28 cellular contexts compared by ENCODE assay signal in the genomic region with DNA sequence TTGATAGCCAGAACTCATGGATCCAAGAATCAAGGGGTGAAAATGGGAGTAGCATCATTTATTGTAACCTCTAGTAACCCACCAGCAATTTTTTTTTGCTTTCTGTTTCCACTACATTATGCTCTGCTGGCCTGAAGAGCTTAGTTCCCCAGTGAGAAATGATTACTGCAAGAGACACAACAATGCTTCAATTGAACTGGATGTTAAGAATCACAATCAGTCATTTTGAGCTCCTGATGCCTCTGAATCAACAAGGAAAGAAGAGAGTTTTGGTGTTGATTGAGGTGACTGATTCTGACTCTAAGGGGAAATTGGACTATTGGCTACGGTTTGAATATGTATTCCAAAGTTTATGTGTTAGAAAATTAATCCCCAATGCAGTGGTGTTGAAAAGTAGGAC.
"Had no signal": no experiment of that assay in that cellular context is flagged by ENCODE, and none has a peak within 500 bp of the region (broad histone marks: within the 10 kb centered on the region; RNA-seq: fewer than 3 reads in every experiment).

No MANE protein-coding gene starts in this region.

- H3K27me3 Mint-ChIP-seq: activated CD4-positive, alpha-beta memory T cell treated with anti-CD3 and anti-CD28 coated beads, Interleukin-2, amount 10 ng/mL, durations not matched to agents 7 days and 5 days; activated CD4-positive, alpha-beta T cell treated with anti-CD3 and anti-CD28 coated beads for 36 hours; activated naive CD8-positive, alpha-beta T cell treated with anti-CD3 and anti-CD28 coated beads for 36 hours; activated T-helper 17 cell treated with anti-CD3 and anti-CD28 coated beads, Interleukin-2, amount 50 U/mL, for 72 hours; T-helper 17 cell had no signal

- H3K36me3 Mint-ChIP-seq: activated naive CD8-positive, alpha-beta T cell treated with anti-CD3 and anti-CD28 coated beads for 36 hours had no signal

- H3K9me3 Mint-ChIP-seq: activated naive CD4-positive, alpha-beta T cell treated with anti-CD3 and anti-CD28 coated beads for 36 hours; activated naive CD8-positive, alpha-beta T cell treated with anti-CD3 and anti-CD28 coated beads for 36 hours had no signal

- H3K27me3 ChIP-seq: brain microvascular endothelial cell, cardiac muscle cell had no signal

- H3K4me3 ChIP-seq: cardiac muscle cell had no signal

- FAIRE-seq: TTC549 had no signal

- H3K4me1 Mint-ChIP-seq: activated CD4-positive, alpha-beta memory T cell treated with anti-CD3 and anti-CD28 coated beads, Interleukin-2, amount 10 ng/mL, durations not matched to agents 7 days and 5 days; activated CD4-positive, alpha-beta T cell treated with anti-CD3 and anti-CD28 coated beads for 36 hours; activated naive CD8-positive, alpha-beta T cell treated with anti-CD3 and anti-CD28 coated beads for 36 hours; activated T-helper 17 cell treated with anti-CD3 and anti-CD28 coated beads, Interleukin-2, amount 50 U/mL, for 72 hours; T-helper 17 cell had no signal

- H3K27ac Mint-ChIP-seq: activated CD4-positive, alpha-beta memory T cell treated with anti-CD3 and anti-CD28 coated beads, Interleukin-2, amount 10 ng/mL, durations not matched to agents 7 days and 5 days; activated CD4-positive, alpha-beta T cell treated with anti-CD3 and anti-CD28 coated beads for 36 hours; activated naive CD4-positive, alpha-beta T cell treated with anti-CD3 and anti-CD28 coated beads for 36 hours; activated naive CD8-positive, alpha-beta T cell treated with anti-CD3 and anti-CD28 coated beads for 36 hours; activated T-helper 17 cell treated with anti-CD3 and anti-CD28 coated beads, Interleukin-2, amount 50 U/mL, for 72 hours; T-helper 17 cell had no signal

- H3K27ac ChIP-seq: brain microvascular endothelial cell, cardiac muscle cell, WERI-Rb-1 had no signal

- DNase-seq: activated CD4-positive, alpha-beta memory T cell treated with anti-CD3 and anti-CD28 coated beads, Interleukin-2, amount 10 ng/mL, durations not matched to agents 7 days and 5 days; activated CD4-positive, alpha-beta T cell treated with anti-CD3 and anti-CD28 coated beads for 36 hours; activated CD4-positive, alpha-beta T cell treated with anti-CD3 and anti-CD28 coated beads, Interleukin-2, amount 50 U/mL, for 1 hour; activated gamma-delta T cell; activated naive CD4-positive, alpha-beta T cell treated with anti-CD3 and anti-CD28 coated beads for 36 hours; activated naive CD8-positive, alpha-beta T cell treated with anti-CD3 and anti-CD28 coated beads for 36 hours; activated T-cell treated with anti-CD3 and anti-CD28 coated beads for 4 hours; activated T-cell treated with anti-CD3 and anti-CD28 coated beads, Interleukin-2, amount 50 U/mL, for 48 hours; cerebellar nuclear complex; Kasumi-1; KBM-7; NCI-H146; NCI-H187 treated with DMSO at 0.1 percent for 48 hours; NCI-H2081 treated with DMSO at 0.1 percent for 48 hours; NCI-H2171 treated with DMSO at 0.1 percent for 48 hours; NCI-H345; NCI-H510A treated with DMSO at 0.1 percent for 48 hours; NCI-H69; NK-92 treated with Interleukin-12 subunit alpha and Interleukin-12 subunit beta, amount 100 ng/mL, for 24 hours; PC-3; SHP77 treated with DMSO at 0.1 percent for 48 hours; T-helper 17 cell; T-helper 9 cell; WERI-Rb-1 had no signal

- H3K4me3 Mint-ChIP-seq: activated CD4-positive, alpha-beta memory T cell treated with anti-CD3 and anti-CD28 coated beads, Interleukin-2, amount 10 ng/mL, durations not matched to agents 7 days and 5 days; activated CD4-positive, alpha-beta T cell treated with anti-CD3 and anti-CD28 coated beads for 36 hours; activated naive CD4-positive, alpha-beta T cell treated with anti-CD3 and anti-CD28 coated beads for 36 hours; activated naive CD8-positive, alpha-beta T cell treated with anti-CD3 and anti-CD28 coated beads for 36 hours; activated T-helper 17 cell treated with anti-CD3 and anti-CD28 coated beads, Interleukin-2, amount 50 U/mL, for 72 hours; T-helper 17 cell had no signal

- H3K36me3 ChIP-seq: brain microvascular endothelial cell, cardiac muscle cell, WERI-Rb-1 had no signal
